ENCODE assay signal across 33 cellular contexts in genomic region chr15:65424683-65425082, GRCh38. TPM values are rescaled to one million over a fixed set of nuclear protein-coding genes. Genes with fewer than 3 reads are reported as not detected.
DNase-seq lines count a peak whose midpoint lies in the region; ATAC-seq and TF ChIP-seq lines count a peak whose summit lies in the region.
"Had no signal": no experiment of that assay in that cellular context is flagged by ENCODE, and none has a peak within 500 bp of the region (broad histone marks: within the 10 kb centered on the region; RNA-seq: fewer than 3 reads in every experiment).

No MANE protein-coding gene starts in this region.

- H3K36me3 ChIP-seq in IMR-90 (ENCODE audit: control insufficient read depth, insufficient read depth, low read length) = no peaks in the 10 kb centered on the region
- H3K36me3 ChIP-seq in neural progenitor cell = no peaks in the 10 kb centered on the region
- no peaks in the 10 kb centered on the region for H3K36me3 ChIP-seq in smooth muscle cell (ENCODE audit: low read depth)
- H3K36me3 ChIP-seq: colonic mucosa, upper lobe of right lung had no signal

- no peak for TF ChIP-seq RAD21 in IMR-90 (IDR thresholded peaks at IDR 0.05; ENCODE audit: low read length)

- peaks cover 22% of the 10 kb centered on the region for H3K27me3 Mint-ChIP-seq in endothelial cell (ENCODE audit: unreplicated experiment)
- peaks cover 6% of the 10 kb centered on the region for H3K27me3 Mint-ChIP-seq in neural progenitor cell (ENCODE audit: insufficient read depth, low read depth)

- H3K27ac ChIP-seq in IMR-90 (ENCODE audit: insufficient read depth, low read length) = no peak overlapping the region
- no peak overlapping the region for H3K27ac ChIP-seq in neural progenitor cell
- no peak overlapping the region for H3K27ac ChIP-seq in smooth muscle cell (ENCODE audit: low read depth)
- H3K27ac ChIP-seq: 22Rv1, colonic mucosa, KMS-11, skin epidermis, upper lobe of right lung had no signal

- H3K36me3 Mint-ChIP-seq in endothelial cell (ENCODE audit: low read depth, unreplicated experiment) (peaks cover 20% of the 10 kb centered on the region), neural progenitor cell (no peaks in the 10 kb centered on the region)
- H3K36me3 Mint-ChIP-seq: activated CD8-positive, alpha-beta memory T cell treated with anti-CD3 and anti-CD28 coated beads, Interleukin-2, amount 10 ng/mL, durations not matched to agents 7 days and 5 days had no signal

- H3K56ac ChIP-seq in IMR-90 (ENCODE audit: extremely low read depth, insufficient read depth, low read length) = no peak overlapping the region

- H3K4me2 ChIP-seq in IMR-90 (ENCODE audit: low read depth, low read length) (no peak overlapping the region), neural progenitor cell (no peak overlapping the region), smooth muscle cell (no peak overlapping the region)
- H3K4me2 ChIP-seq: KMS-11, SK-N-SH had no signal

- H3K9ac ChIP-seq in IMR-90 (ENCODE audit: low read depth, low read length) = no peak overlapping the region
- no peak overlapping the region for H3K9ac ChIP-seq in neural progenitor cell
- H3K9ac ChIP-seq in smooth muscle cell (ENCODE audit: low read depth) = no peak overlapping the region
- H3K9ac ChIP-seq: KMS-11, SK-N-SH had no signal

- H3K79me2 ChIP-seq in neural progenitor cell (ENCODE audit: low read depth) (peaks cover 20% of the 10 kb centered on the region), smooth muscle cell (ENCODE audit: low read depth) (peaks cover 6% of the 10 kb centered on the region)

- H3K79me1 ChIP-seq in IMR-90 (ENCODE audit: low read depth in 1 of 2, low read length in 2 of 2) = peaks cover 0 to 18% of the 10 kb centered on the region in 2 experiments; a peak in 2 of 4 replicates

- peak; percentile 39 for DNase-seq in activated effector memory CD4-positive, alpha-beta T cell treated with anti-CD3 and anti-CD28 coated beads, Interleukin-2, amount 50 U/mL, for 16 hours
- DNase-seq in activated effector memory CD4-positive, alpha-beta T cell treated with Interleukin-2 at 50 U/mL for 16 hours = no peak
- DNase-seq in IMR-90 (no peak), endothelial cell (ENCODE audit: low spot score) (no peak), neural progenitor cell (ENCODE audit: low spot score) (no peak), smooth muscle cell (lab: John Stamatoyannopoulos, UW; ENCODE audit: unreplicated experiment) (no peak), amniotic stem cell (lab: John Stamatoyannopoulos, UW) (no peak)
- DNase-seq: activated CD4-positive, alpha-beta T cell treated with anti-CD3 and anti-CD28 coated beads, Interleukin-2, amount 50 U/mL, for 4 hours; activated CD8-positive, alpha-beta memory T cell treated with anti-CD3 and anti-CD28 coated beads, Interleukin-2, amount 10 ng/mL, durations not matched to agents 7 days and 5 days; activated T-cell treated with anti-CD3 and anti-CD28 coated beads, Interleukin-2, amount 50 U/mL, for 4 hours; amygdala; C1 segment of cervical spinal cord; Calu3; colonic mucosa; DMS79; effector CD8-positive, alpha-beta T cell; GDM1; HFFc6; NCI-H1930; NCI-H524 treated with DMSO at 0.1 percent for 48 hours; NK-92 treated with Interleukin-12 subunit alpha and Interleukin-12 subunit beta, amount 100 ng/mL, for 24 hours; SK-N-SH; stimulated activated naive CD4-positive, alpha-beta T cell; upper lobe of right lung had no signal

- H3K9me3 ChIP-seq in IMR-90 (ENCODE audit: control insufficient read depth, insufficient read depth, low read length) = no peaks in the 10 kb centered on the region
- no peaks in the 10 kb centered on the region for H3K9me3 ChIP-seq in neural progenitor cell (ENCODE audit: low read depth)
- no peaks in the 10 kb centered on the region for H3K9me3 ChIP-seq in smooth muscle cell (replicated peaks; ENCODE audit: low read depth)
- H3K9me3 ChIP-seq: colonic mucosa, SK-N-SH, upper lobe of right lung had no signal

- H3K4me1 ChIP-seq in IMR-90 (ENCODE audit: control insufficient read depth, insufficient read depth, low read length) (peaks cover 7% of the 10 kb centered on the region), neural progenitor cell (peaks cover 29% of the 10 kb centered on the region), smooth muscle cell (ENCODE audit: low read depth) (peaks cover 20% of the 10 kb centered on the region)
- H3K4me1 ChIP-seq: colonic mucosa had no signal

- no peaks in the 10 kb centered on the region for H3K9me3 Mint-ChIP-seq in endothelial cell (ENCODE audit: unreplicated experiment)
- H3K9me3 Mint-ChIP-seq in neural progenitor cell = no peaks in the 10 kb centered on the region
- H3K9me3 Mint-ChIP-seq: activated T-cell treated with anti-CD3 and anti-CD28 coated beads, Interleukin-2, amount 50 U/mL, for 4 hours; HFFc6 had no signal

- no peak overlapping the region for H2BK15ac ChIP-seq in IMR-90 (ENCODE audit: low read depth, low read length)

- H2AFZ ChIP-seq in IMR-90 (replicated peaks; ENCODE audit: low read length, poor library complexity) (no peak overlapping the region), neural progenitor cell (replicated peaks) (no peak overlapping the region), smooth muscle cell (ENCODE audit: low read depth) (no peak overlapping the region)

- H4K8ac ChIP-seq in IMR-90 (ENCODE audit: low read depth in 2 of 2, low read length in 2 of 2) = no peak overlapping the region

- ATAC-seq in IMR-90 (ENCODE audit: low read depth) (no peak), GM18909 (IDR thresholded peaks at IDR 0.05; ENCODE audit: poor library complexity, unreplicated experiment) (no peak)
- ATAC-seq: activated CD8-positive, alpha-beta memory T cell treated with anti-CD3 and anti-CD28 coated beads, Interleukin-2, amount 10 ng/mL, durations not matched to agents 7 days and 5 days; activated T-cell treated with anti-CD3 and anti-CD28 coated beads, Interleukin-2, amount 50 U/mL, for 4 hours; upper lobe of right lung had no signal

- peaks cover 20% of the 10 kb centered on the region; the same call in 1 of the 2 replicates for H3K27me3 ChIP-seq in IMR-90 (ENCODE audit: control insufficient read depth, insufficient read depth, low read length)
- no peaks in the 10 kb centered on the region for H3K27me3 ChIP-seq in neural progenitor cell
- no peaks in the 10 kb centered on the region for H3K27me3 ChIP-seq in smooth muscle cell (ENCODE audit: low read depth)

- H3K4me3 ChIP-seq in IMR-90 (ENCODE audit: insufficient read depth, low read depth, low read length) (no peak overlapping the region), neural progenitor cell (no peak overlapping the region), smooth muscle cell (no peak overlapping the region)
- H3K4me3 ChIP-seq: colonic mucosa, skin epidermis, upper lobe of right lung had no signal

- in situ Hi-C loops in IMR-90 (cut with MboI; ENCODE audit: low sequenced_read_pairs) = no loop called here

- peak overlapping the region; percentile 13 for H3K4me3 Mint-ChIP-seq in endothelial cell (ENCODE audit: unreplicated experiment)
- peak overlapping the region; percentile 60 for H3K4me3 Mint-ChIP-seq in neural progenitor cell
- H3K4me3 Mint-ChIP-seq: activated CD8-positive, alpha-beta memory T cell treated with anti-CD3 and anti-CD28 coated beads, Interleukin-2, amount 10 ng/mL, durations not matched to agents 7 days and 5 days had no signal

- 0 out of 2 replicates have a peak overlapping the region, but pooled peaks have one; percentile 2 for H2AK5ac ChIP-seq in IMR-90 (ENCODE audit: low read depth, low read length)

- H3K4me1 Mint-ChIP-seq in endothelial cell (ENCODE audit: unreplicated experiment) (peaks cover 36% of the 10 kb centered on the region), neural progenitor cell (peaks cover 43% of the 10 kb centered on the region)

- CTCF ChIA-PET in IMR-90 (lab: Yijun Ruan, JAX) = no interaction called here

- TF ChIP-seq CTCF in IMR-90 (conservative IDR thresholded peaks at IDR 0.05; ENCODE audit: low read depth, low read length) (no peak), endothelial cell (IDR thresholded peaks at IDR 0.05; ENCODE audit: unreplicated experiment) (no peak), neural progenitor cell (IDR thresholded peaks at IDR 0.05) (no peak), smooth muscle cell (IDR thresholded peaks at IDR 0.05; ENCODE audit: borderline replicate concordance, insufficient read depth, poor library complexity, severe bottlenecking) (no peak)

- no peak for TF ChIP-seq POLR2A in IMR-90 (IDR thresholded peaks at IDR 0.05; ENCODE audit: low read depth, low read length)

- no peak overlapping the region for H4K91ac ChIP-seq in IMR-90 (ENCODE audit: insufficient read depth, low read depth, low read length)

- no peak overlapping the region for H4K5ac ChIP-seq in IMR-90 (ENCODE audit: low read depth, low read length)

- WGBS in IMR-90 (ENCODE audit: extremely low coverage in 2 of 2, insufficient read length in 1 of 2), 2 experiments = 90% methylated on average over 3 of the region's 5 CpGs; no CpG with 5 or more reads in 1 of the 2 experiments
- WGBS in smooth muscle cell (ENCODE audit: low lambda C conversion rate) = 83% methylated on average over 5 of the region's 5 CpGs

- no peak overlapping the region for H3K14ac ChIP-seq in IMR-90 (replicated peaks; ENCODE audit: low read depth, low read length)

- H3K4ac ChIP-seq in IMR-90 (ENCODE audit: low read depth, low read length) = no peak overlapping the region

- dilution Hi-C loops in IMR-90 (cut with HindIII; ENCODE audit: low sequenced_read_pairs, unreplicated experiment) = no loop called here

- H2AK9ac ChIP-seq in IMR-90 (replicated peaks; ENCODE audit: low read depth, low read length, poor library complexity) = peak overlapping the region; percentile 3

- POLR2A ChIA-PET in IMR-90 (lab: Charles Lee; ENCODE audit: unreplicated experiment) = no interaction called here

- H3K18ac ChIP-seq in IMR-90 (ENCODE audit: low read depth, low read length) = no peak overlapping the region

- H3K23ac ChIP-seq in IMR-90 (ENCODE audit: low read depth, low read length) = no peak overlapping the region

- H2BK120ac ChIP-seq in IMR-90 (ENCODE audit: low read depth, low read length) = no peak overlapping the region

- H3F3A ChIP-seq in neural progenitor cell (ENCODE audit: low read depth) (peaks cover 42% of the 10 kb centered on the region), smooth muscle cell (ENCODE audit: low read depth) (peaks cover 23% of the 10 kb centered on the region)

- H4K20me1 ChIP-seq in IMR-90 (ENCODE audit: insufficient read depth, low read length) = peaks cover 7% of the 10 kb centered on the region; the same call in 1 of the 2 replicates
- no peaks in the 10 kb centered on the region for H4K20me1 ChIP-seq in neural progenitor cell (ENCODE audit: low read depth)
- no peaks in the 10 kb centered on the region for H4K20me1 ChIP-seq in smooth muscle cell (ENCODE audit: low read depth)

- no peak overlapping the region for H2BK5ac ChIP-seq in IMR-90 (ENCODE audit: low read depth, low read length, poor library complexity, severe bottlenecking)

- H3K27ac Mint-ChIP-seq in endothelial cell (ENCODE audit: unreplicated experiment) (peak overlapping the region; percentile 81), neural progenitor cell (peak overlapping the region; percentile 38)
- H3K27ac Mint-ChIP-seq: activated CD8-positive, alpha-beta memory T cell treated with anti-CD3 and anti-CD28 coated beads, Interleukin-2, amount 10 ng/mL, durations not matched to agents 7 days and 5 days; HFFc6 had no signal

- no peak overlapping the region for H2BK20ac ChIP-seq in IMR-90 (ENCODE audit: low read depth, low read length)

- intact Hi-C loops in IMR-90 (cut with micrococcal nuclease) = no loop called here

- no TSS peak for BruUV-seq in IMR-90 (replicated peaks; lab: Mats Ljungman, UMichigan)

- H3K9me1 ChIP-seq in IMR-90 (ENCODE audit: insufficient read depth, low read length) = peaks cover 16% of the 10 kb centered on the region

RNA-seq across cellular contexts. Expression of gene IGDCC4, which starts 1.9 kb away (rescaled TPM):
- 0.54 and 0.56 TPM in 2 replicates for total RNA-seq in IMR-90 (2012; rRNA removed)
- 2.3 and 2.7 TPM in 2 replicates for polyA plus RNA-seq in IMR-90 (2012; rRNA removed)
- 1.2 and 2.6 TPM in 2 replicates for polyA plus RNA-seq in IMR-90 (2012; cell fraction: cytosol; rRNA removed)
- 12.3 and 14.6 TPM in 2 replicates for polyA plus RNA-seq in IMR-90 (2012; cell fraction: nucleus; rRNA removed; ENCODE audit: low replicate concordance)
- total RNA-seq in endothelial cell (ENCODE audit: unreplicated experiment) = 4.2 TPM
- total RNA-seq in neural progenitor cell (ENCODE audit: low replicate concordance) = 13.0 and 17.7 TPM in 2 replicates
- 20.0 and 20.5 TPM in 2 replicates for total RNA-seq in smooth muscle cell
- polyA plus RNA-seq in smooth muscle cell = 24.2 and 25.2 TPM in 2 replicates
- polyA plus RNA-seq: liver had no signal

RNA-seq across cellular contexts. Expression of gene IGDCC3, which starts 46.9 kb away (rescaled TPM):
- total RNA-seq in IMR-90 (2012; rRNA removed) (under 0.01 and 0.18 TPM in 2 replicates), endothelial cell (ENCODE audit: unreplicated experiment) (538 TPM), neural progenitor cell (ENCODE audit: low replicate concordance) (15.8 and 29.4 TPM in 2 replicates), smooth muscle cell (2.6 and 3.2 TPM in 2 replicates)
- polyA plus RNA-seq in IMR-90 (2012; rRNA removed) (0.19 and 0.32 TPM in 2 replicates), smooth muscle cell (5.9 and 8.5 TPM in 2 replicates)
- 0.03 and 0.12 TPM in 2 replicates for polyA plus RNA-seq in IMR-90 (2012; cell fraction: cytosol; rRNA removed)
- 0.27 and 0.29 TPM in 2 replicates for polyA plus RNA-seq in IMR-90 (2012; cell fraction: nucleus; rRNA removed; ENCODE audit: low replicate concordance)
- total RNA-seq: activated CD8-positive, alpha-beta memory T cell treated with anti-CD3 and anti-CD28 coated beads, Interleukin-2, amount 10 ng/mL, durations not matched to agents 7 days and 5 days; bronchial epithelial cell; Calu3; HFFc6; PC-3; T-helper 1 cell treated with Interleukin-12 subunit alpha and Interleukin-12 subunit beta and Interleukin-4 antibody, amounts not matched to agents 30 ng/mL and 1 ng/mL, for 36 hours; upper lobe of right lung had no signal
- polyA plus RNA-seq: keratinocyte, liver had no signal

Comparison
In these comparisons a context has a peak if more than half of its experiments do, and no peak if none do; other contexts are left out.
1. RNA of gene IGDCC3, which starts 46.9 kb away (total RNA-seq): 538 TPM in endothelial cell (single experiment); 15.8 to 29.4 TPM in neural progenitor cell, 2.6 to 3.2 TPM in smooth muscle cell and under 0.01 to 0.18 TPM in IMR-90; every median in the first group is over 10 times any median in the second.